Comparison of ENCODE assay signal across 14 cellular contexts in genomic region chr11:72742522-72743320, GRCh38. TPM values are rescaled to one million over a fixed set of nuclear protein-coding genes. Genes with fewer than 3 reads are reported as not detected.
A peak's percentile ranks its signal among the peaks of the same experiment; 100 is the strongest.
DNase-seq lines count a peak whose midpoint lies in the region; ATAC-seq and TF ChIP-seq lines count a peak whose summit lies in the region.
"Had no signal": no experiment of that assay in that cellular context is flagged by ENCODE, and none has a peak within 500 bp of the region (broad histone marks: within the 10 kb centered on the region; RNA-seq: fewer than 3 reads in every experiment).

No MANE protein-coding gene starts in this region.

- H2AFZ ChIP-seq in OCI-LY1 (ENCODE audit: low read length): no peak overlapping the region
- H2AFZ ChIP-seq: GM23248 had no signal

- peaks cover 62 to 91% (median 75%) of the 10 kb centered on the region in 3 donors for H3K4me1 Mint-ChIP-seq in CD8-positive, alpha-beta memory T cell
- H3K4me1 Mint-ChIP-seq in central memory CD8-positive, alpha-beta T cell: peaks cover 75% of the 10 kb centered on the region
- H3K4me1 Mint-ChIP-seq in neural crest cell: peaks cover 47% of the 10 kb centered on the region

- no peaks in the 10 kb centered on the region for H3K9me3 ChIP-seq in CD8-positive, alpha-beta memory T cell (ENCODE audit: low read length)
- no peaks in the 10 kb centered on the region for H3K9me3 ChIP-seq in OCI-LY1 (ENCODE audit: low read length)

- CTCF ChIA-PET in CD8-positive, alpha-beta memory T cell (lab: Charles Lee): no interaction called here

- H3K79me2 ChIP-seq in OCI-LY1 (ENCODE audit: insufficient read depth, low read length): no peaks in the 10 kb centered on the region

- no peak for ATAC-seq in central memory CD8-positive, alpha-beta T cell (replicated peaks; ENCODE audit: extremely low read depth, poor library complexity, severe bottlenecking)

- TF ChIP-seq CTCF in OCI-LY1 (IDR thresholded peaks at IDR 0.05; ENCODE audit: low read length): no peak
- no peak for TF ChIP-seq CTCF in neural crest cell (conservative IDR thresholded peaks at IDR 0.05)

- H3K27me3 ChIP-seq in CD8-positive, alpha-beta memory T cell (ENCODE audit: insufficient read depth, low read length, poor library complexity, severe bottlenecking): no peaks in the 10 kb centered on the region
- H3K27me3 ChIP-seq in OCI-LY1 (ENCODE audit: insufficient read depth, low read length): no peaks in the 10 kb centered on the region

- no peaks in the 10 kb centered on the region for H3K27me3 Mint-ChIP-seq in CD8-positive, alpha-beta memory T cell
- H3K27me3 Mint-ChIP-seq in central memory CD8-positive, alpha-beta T cell: no peaks in the 10 kb centered on the region
- no peaks in the 10 kb centered on the region for H3K27me3 Mint-ChIP-seq in neural crest cell (ENCODE audit: low read depth)

- H3K36me3 ChIP-seq in CD8-positive, alpha-beta memory T cell (ENCODE audit: insufficient read depth, low read length): no peaks in the 10 kb centered on the region
- peaks cover 4% of the 10 kb centered on the region; the same call in 1 of the 2 replicates for H3K36me3 ChIP-seq in OCI-LY1 (ENCODE audit: insufficient read depth, low read length)

- H3K27ac ChIP-seq in CD8-positive, alpha-beta memory T cell (ENCODE audit: low read depth, low read length): no peak overlapping the region
- H3K27ac ChIP-seq in OCI-LY1 (ENCODE audit: low read depth, low read length, poor library complexity, severe bottlenecking): peak overlapping the region; percentile 89
- H3K27ac ChIP-seq: GM23248 had no signal

- peaks cover 74% of the 10 kb centered on the region for H3K4me1 ChIP-seq in CD8-positive, alpha-beta memory T cell (ENCODE audit: insufficient read depth, low read length)
- H3K4me1 ChIP-seq in OCI-LY1 (ENCODE audit: insufficient read depth, low read length, severe bottlenecking): peaks cover 64% of the 10 kb centered on the region

- H4K20me1 ChIP-seq in OCI-LY1 (ENCODE audit: insufficient read depth, low read length): no peaks in the 10 kb centered on the region

- no peak overlapping the region for H3K4me2 ChIP-seq in OCI-LY1 (ENCODE audit: low read length)

- DNase-seq in CD8-positive, alpha-beta memory T cell: no peak
- DNase-seq in central memory CD8-positive, alpha-beta T cell (ENCODE audit: low spot score in 2 of 2): no peak
- no peak for DNase-seq in neural crest cell (ENCODE audit: low read depth, low spot score)
- no peak for DNase-seq in activated CD4-positive, CD25-positive, alpha-beta regulatory T cell (lab: John Stamatoyannopoulos, UW)
- no peak for DNase-seq in NCI-H510A (lab: John Stamatoyannopoulos, UW)
- DNase-seq in AG20443 (ENCODE audit: low spot score): no peak
- DNase-seq in hypothalamus (lab: John Stamatoyannopoulos, UW): no peak
- DNase-seq: GM23248; NCI-H1048; NCI-H345; retina; RPMI8226; stimulated activated CD4-positive, alpha-beta T cell treated with anti-CD3 and anti-CD28 coated beads, Interleukin-4, amount 100 ng/mL, for 24 hours had no signal

- no peaks in the 10 kb centered on the region for H3F3A ChIP-seq in OCI-LY1 (ENCODE audit: insufficient read depth, low read length)

- H3K9me3 Mint-ChIP-seq in CD8-positive, alpha-beta memory T cell: no peaks in the 10 kb centered on the region
- H3K9me3 Mint-ChIP-seq in central memory CD8-positive, alpha-beta T cell: no peaks in the 10 kb centered on the region
- H3K9me3 Mint-ChIP-seq in neural crest cell: no peaks in the 10 kb centered on the region

- H3K4me3 Mint-ChIP-seq in CD8-positive, alpha-beta memory T cell: peak overlapping the region in 3 of 7 donors; percentile 0 to 23 (median 4)
- no peak overlapping the region for H3K4me3 Mint-ChIP-seq in central memory CD8-positive, alpha-beta T cell
- H3K4me3 Mint-ChIP-seq in neural crest cell: no peak overlapping the region

- no peaks in the 10 kb centered on the region for H3K36me3 Mint-ChIP-seq in CD8-positive, alpha-beta memory T cell
- peaks cover 4% of the 10 kb centered on the region for H3K36me3 Mint-ChIP-seq in central memory CD8-positive, alpha-beta T cell (ENCODE audit: insufficient read depth)
- H3K36me3 Mint-ChIP-seq in neural crest cell (ENCODE audit: low read depth): no peaks in the 10 kb centered on the region

- no peak overlapping the region for H3K9ac ChIP-seq in OCI-LY1 (ENCODE audit: low read length)
- H3K9ac ChIP-seq: GM23248 had no signal

- POLR2A ChIA-PET in CD8-positive, alpha-beta memory T cell (lab: Charles Lee): no interaction called here

- H3K4me3 ChIP-seq in CD8-positive, alpha-beta memory T cell (ENCODE audit: low read length): no peak overlapping the region
- no peak overlapping the region for H3K4me3 ChIP-seq in OCI-LY1 (ENCODE audit: low read depth, low read length, poor library complexity, severe bottlenecking)
- H3K4me3 ChIP-seq: GM23248 had no signal

- no peaks in the 10 kb centered on the region for H3K9me2 ChIP-seq in OCI-LY1 (ENCODE audit: low read depth, low read length)

- peak overlapping the region; percentile 88 to 100 (median 98) for H3K27ac Mint-ChIP-seq in CD8-positive, alpha-beta memory T cell
- H3K27ac Mint-ChIP-seq in central memory CD8-positive, alpha-beta T cell (ENCODE audit: low read depth): peak overlapping the region; percentile 98
- H3K27ac Mint-ChIP-seq in neural crest cell (ENCODE audit: unreplicated experiment): peak overlapping the region; percentile 43

RNA-seq across cellular contexts. Expression of gene ARAP1, which starts 9.5 kb away (rescaled TPM):
- 10 to 100 TPM; 61.2 to 64.0 TPM for total RNA-seq in CD8-positive, alpha-beta memory T cell
- 39.8 TPM for polyA plus RNA-seq in CD8-positive, alpha-beta memory T cell
- total RNA-seq in neural crest cell: 79.0 and 80.7 TPM in 2 replicates

RNA-seq across cellular contexts. Expression of gene STARD10, which starts 51.1 kb away (rescaled TPM):
- total RNA-seq in CD8-positive, alpha-beta memory T cell: 10 to 100 TPM; 13.8 to 15.9 TPM
- 21.8 TPM for polyA plus RNA-seq in CD8-positive, alpha-beta memory T cell
- total RNA-seq in neural crest cell: 12.6 and 13.5 TPM in 2 replicates

Comparison
In these comparisons a context has a peak if more than half of its experiments do, and no peak if none do; other contexts are left out.
1. H3K27ac Mint-ChIP-seq: peak in every context shown above with its lines; median percentile 98 in CD8-positive, alpha-beta memory T cell; 98 in central memory CD8-positive, alpha-beta T cell; 43 in neural crest cell.